ENCODE assay signal across 21 cellular contexts in the genomic region with DNA sequence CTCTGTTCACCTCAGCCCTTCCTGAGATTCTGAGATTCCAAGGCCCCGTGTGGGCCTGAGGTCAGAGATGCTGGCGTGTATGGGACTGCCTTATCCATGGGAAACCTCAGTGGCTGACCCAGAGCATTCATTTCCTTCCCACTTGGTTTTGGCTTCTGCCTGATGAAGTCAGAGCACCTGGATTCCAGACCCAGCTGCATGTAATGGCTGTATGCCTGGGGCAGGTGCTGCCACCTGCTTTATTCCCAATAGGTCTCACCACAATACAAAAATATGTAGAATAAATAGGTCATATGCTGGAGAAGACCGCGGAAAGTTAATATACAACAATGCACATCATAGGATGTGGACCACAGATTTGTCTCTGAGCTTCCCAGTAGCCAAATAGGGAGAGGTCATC. TPM values are rescaled to one million over a fixed set of nuclear protein-coding genes. Genes with fewer than 3 reads are reported as not detected.
DNase-seq lines count a peak whose midpoint lies in the region; ATAC-seq, FAIRE-seq and TF ChIP-seq lines count a peak whose summit lies in the region.
"Had no signal": no experiment of that assay in that cellular context is flagged by ENCODE, and none has a peak within 500 bp of the region (broad histone marks: within the 10 kb centered on the region; RNA-seq: fewer than 3 reads in every experiment).

No MANE protein-coding gene starts in this region.

- H3K9me3 Mint-ChIP-seq in activated CD4-positive, alpha-beta T cell treated with anti-CD3 and anti-CD28 coated beads, Interleukin-2, amount 10 ng/mL, durations not matched to agents 7 days and 5 days = no peaks in the 10 kb centered on the region
- H3K9me3 Mint-ChIP-seq: effector memory CD8-positive, alpha-beta T cell; stimulated activated naive B cell treated with anti-CD40 and anti-IgM and Interleukin-4, amounts not matched to agents 10 μg/mL and 1 μg/mL and 100 μg/mL, for 72 hours had no signal

- peaks cover 31% of the 10 kb centered on the region for H3K4me1 Mint-ChIP-seq in activated CD4-positive, alpha-beta T cell treated with anti-CD3 and anti-CD28 coated beads, Interleukin-2, amount 10 ng/mL, durations not matched to agents 7 days and 5 days

- H3K27me3 Mint-ChIP-seq in activated CD4-positive, alpha-beta T cell treated with anti-CD3 and anti-CD28 coated beads, Interleukin-2, amount 10 ng/mL, durations not matched to agents 7 days and 5 days = peaks cover 5% of the 10 kb centered on the region

- CTCF ChIA-PET in activated CD4-positive, alpha-beta T cell treated with anti-CD3 and anti-CD28 coated beads, Interleukin-2, amount 10 ng/mL, durations not matched to agents 7 days and 5 days (lab: Charles Lee) = interaction anchor here (2.8 kb wide), 1 partner anchor 9 kb away, joined by 13 read pairs; a partner anchor contains a TSS

- H3K36me3 ChIP-seq in body of pancreas (replicated peaks in 1 of 2; ENCODE audit: insufficient read depth in 1 of 2, low read depth in 2 of 2) = no peaks in the 10 kb centered on the region
- H3K36me3 ChIP-seq in pancreas = no peaks in the 10 kb centered on the region
- H3K36me3 ChIP-seq: SJSA1, upper lobe of left lung had no signal

- H3K27me3 ChIP-seq in body of pancreas = no peaks in the 10 kb centered on the region
- H3K27me3 ChIP-seq in pancreas = no peaks in the 10 kb centered on the region
- H3K27me3 ChIP-seq: hepatocyte, SJSA1 had no signal

- FAIRE-seq in pancreas (lab: Jason Lieb, UNC) (no peak), GM12892 (lab: Jason Lieb, UNC) (no peak), frontal cortex (lab: Jason Lieb, UNC) (no peak)
- FAIRE-seq: TTC549 had no signal

- intact Hi-C loops in body of pancreas (cut with DNase I) (loop anchor here (10.0 kb wide), 1 partner anchor 398 kb away; the partner anchor contains the start of gene SLC4A8), pancreas (cut with DNase I) (loop anchor here in 1 of 3 donors (10.0 kb wide), 1 partner anchor 398 kb away; the partner anchor contains the start of gene SLC4A8)

- H3K27ac ChIP-seq in body of pancreas = no peak overlapping the region
- peak overlapping the region in 1 of 4 donors; percentile 30 for H3K27ac ChIP-seq in pancreas
- H3K27ac ChIP-seq: hepatocyte, SJSA1, upper lobe of left lung had no signal

- TF ChIP-seq CTCF in body of pancreas (IDR thresholded peaks at IDR 0.05) = no peak
- no peak for TF ChIP-seq CTCF in pancreas (IDR thresholded peaks at IDR 0.05)

- H3K36me3 Mint-ChIP-seq in activated CD4-positive, alpha-beta T cell treated with anti-CD3 and anti-CD28 coated beads, Interleukin-2, amount 10 ng/mL, durations not matched to agents 7 days and 5 days (ENCODE audit: low read depth) = no peaks in the 10 kb centered on the region

- H3K4me1 ChIP-seq in body of pancreas (peaks cover 24% of the 10 kb centered on the region), pancreas (no peaks in the 10 kb centered on the region)

- H3K4me3 ChIP-seq in body of pancreas (no peak overlapping the region), pancreas (no peak overlapping the region)
- H3K4me3 ChIP-seq: hepatocyte, SJSA1, upper lobe of left lung had no signal

- no peak overlapping the region for H3K27ac Mint-ChIP-seq in activated CD4-positive, alpha-beta T cell treated with anti-CD3 and anti-CD28 coated beads, Interleukin-2, amount 10 ng/mL, durations not matched to agents 7 days and 5 days
- H3K27ac Mint-ChIP-seq: stimulated activated naive B cell treated with anti-CD40 and anti-IgM and Interleukin-4, amounts not matched to agents 10 μg/mL and 1 μg/mL and 100 μg/mL, for 72 hours had no signal

- no peak for TF ChIP-seq POLR2A in body of pancreas (IDR thresholded peaks at IDR 0.05)
- no peak for TF ChIP-seq POLR2A in GM12892 (IDR thresholded peaks at IDR 0.05; ENCODE audit: low read depth, low read length)

- H3K4me3 Mint-ChIP-seq in activated CD4-positive, alpha-beta T cell treated with anti-CD3 and anti-CD28 coated beads, Interleukin-2, amount 10 ng/mL, durations not matched to agents 7 days and 5 days = peak overlapping the region; percentile 32

- POLR2A ChIA-PET in activated CD4-positive, alpha-beta T cell treated with anti-CD3 and anti-CD28 coated beads, Interleukin-2, amount 10 ng/mL, durations not matched to agents 7 days and 5 days (lab: Charles Lee) = no interaction called here

- WGBS in body of pancreas, 2 donors = 39 to 55% methylated on average over 4 of the region's 4 CpGs
- 32 to 45% methylated on average over 4 of the region's 4 CpGs for WGBS in pancreas, 2 donors

- ATAC-seq in body of pancreas = no peak
- peak; percentile 26 to 52 (median 41) for ATAC-seq in pancreas
- ATAC-seq: effector memory CD8-positive, alpha-beta T cell; stimulated activated naive B cell treated with anti-CD40 and anti-IgM and Interleukin-4, amounts not matched to agents 10 μg/mL and 1 μg/mL and 100 μg/mL, for 72 hours had no signal

- DNase-seq in activated CD4-positive, alpha-beta T cell treated with anti-CD3 and anti-CD28 coated beads, Interleukin-2, amount 10 ng/mL, durations not matched to agents 7 days and 5 days = no peak
- DNase-seq in activated CD4-positive, alpha-beta T cell treated with anti-CD3 and anti-CD28 coated beads, Interleukin-2, amount 50 U/mL, for 48 hours = no peak
- DNase-seq in NCI-H2107 (lab: John Stamatoyannopoulos, UW) (peak; percentile 38), body of pancreas (peak in 3 of 4 donors; percentile 54 to 67 (median 57)), pancreas (peak in 3 of 6 donors; percentile 51 to 61 (median 56)), GM12892 (ENCODE audit: insufficient read length) (no peak), NOMO-1 treated with DMSO at 0.1 percent for 48 hours (lab: John Stamatoyannopoulos, UW; ENCODE audit: unreplicated experiment) (no peak), frontal cortex (ENCODE audit: low spot score in 2 of 2) (no peak)
- DNase-seq: activated CD4-positive, alpha-beta T cell treated with anti-CD3 and anti-CD28 coated beads for 48 hours; Caco-2; effector memory CD8-positive, alpha-beta T cell; Karpas-422; kidney glomerular epithelial cell; mesendoderm; NCI-H1436; NCI-H524 treated with DMSO at 0.1 percent for 48 hours; stimulated activated naive B cell treated with anti-CD40 and anti-IgM and Interleukin-4, amounts not matched to agents 10 μg/mL and 1 μg/mL and 100 μg/mL, for 72 hours; upper lobe of left lung had no signal

- H3K9me3 ChIP-seq in body of pancreas = no peaks in the 10 kb centered on the region
- no peaks in the 10 kb centered on the region for H3K9me3 ChIP-seq in pancreas
- H3K9me3 ChIP-seq: Caco-2, SJSA1, upper lobe of left lung had no signal

RNA-seq across cellular contexts. Expression of gene FIGNL2, which starts 25.6 kb away (rescaled TPM):
- total RNA-seq in activated CD4-positive, alpha-beta T cell treated with anti-CD3 and anti-CD28 coated beads, Interleukin-2, amount 10 ng/mL, durations not matched to agents 7 days and 5 days = under 1 TPM; 0.17 to 0.19 TPM
- under 1 TPM; 0.33 to 0.52 TPM for total RNA-seq in body of pancreas
- under 1 TPM; 0.09 to 0.47 (median 0.14) TPM for total RNA-seq in pancreas
- polyA plus RNA-seq in pancreas = under 1 TPM; 0.15 to 0.21 TPM
- not detected for polyA plus RNA-seq in GM12892 (2012; ENCODE audit: missing spikeins)
- total RNA-seq in frontal cortex = 0.82 TPM
- total RNA-seq: SJSA1 had no signal

Comparison
In these comparisons a context has a peak if more than half of its experiments do, and no peak if none do; other contexts are left out.
1. DNase-seq: peak in NCI-H2107 (single experiment) and body of pancreas (3 of 4); none in activated CD4-positive, alpha-beta T cell treated with anti-CD3 and anti-CD28 coated beads, Interleukin-2, amount 10 ng/mL, durations not matched to agents 7 days and 5 days (single experiment), activated CD4-positive, alpha-beta T cell treated with anti-CD3 and anti-CD28 coated beads, Interleukin-2, amount 50 U/mL, for 48 hours (0 of 2), GM12892 (single experiment), NOMO-1 treated with DMSO at 0.1 percent for 48 hours (single experiment) and frontal cortex (0 of 2).